ENCODE assay signal across 15 cellular contexts in genomic region chr10:121425623-121426022, GRCh38.
"Had no signal": no experiment of that assay in that cellular context is flagged by ENCODE, and none has a peak within 500 bp of the region (broad histone marks: within the 10 kb centered on the region; RNA-seq: fewer than 3 reads in every experiment).

No MANE protein-coding gene starts in this region.

- ATAC-seq: left cardiac atrium; natural killer cell treated with Interleukin-12 subunit alpha and Interleukin-12 subunit beta and Interleukin-15 and Interleukin-18, amount 100 ng/mL, for 72 hours; psoas muscle; sciatic nerve had no signal

- FAIRE-seq: colon, frontal cortex, kidney had no signal

- H3K27ac ChIP-seq: psoas muscle, skin epidermis had no signal

- H3K9me3 ChIP-seq: psoas muscle, uterus had no signal

- H3K4me1 ChIP-seq: psoas muscle, uterus had no signal

- H3K4me3 ChIP-seq: psoas muscle, skin epidermis, uterus had no signal

- H3K36me3 ChIP-seq: uterus had no signal

- H3K27me3 ChIP-seq: uterus had no signal

- DNase-seq: cerebellar nuclear complex; dermis blood vessel endothelial cell; effector CD8-positive, alpha-beta T cell; kidney; left cardiac atrium; mammary epithelial cell; psoas muscle; stimulated activated CD4-positive, alpha-beta T cell treated with anti-CD3 and anti-CD28 coated beads, Interleukin-12 subunit alpha, Interleukin-12 subunit beta, amount 100 ng/mL, for 4 hours; stimulated activated naive CD4-positive, alpha-beta T cell treated with Interleukin-2 at 50 U/mL for 16 hours; uterus had no signal
